8 cellular contexts compared by ENCODE assay signal in genomic region chr9:136975624-136976023, GRCh38. TPM values are rescaled to one million over a fixed set of nuclear protein-coding genes. Genes with fewer than 3 reads are reported as not detected.
DNase-seq lines count a peak whose midpoint lies in the region; ATAC-seq and TF ChIP-seq lines count a peak whose summit lies in the region.

No MANE protein-coding gene starts in this region.

- peak overlapping the region in 10 of 11 experiments; percentile 2 to 46 (median 22); a peak in 10 of 22 replicates for H3K9ac ChIP-seq in BLaER1 treated with 17β-estradiol and CSF1 and Interleukin-3, amounts not matched to agents 10 nM and 100 nM
- no peak overlapping the region for H3K9ac ChIP-seq in IMR-90 (ENCODE audit: low read depth, low read length)

- TF ChIP-seq CTCF in IMR-90 (conservative IDR thresholded peaks at IDR 0.05; ENCODE audit: low read depth, low read length) (peak; percentile 16; the same call in 1 of the 2 replicates), astrocyte of the cerebellum (IDR thresholded peaks at IDR 0.05; ENCODE audit: low read depth, low read length, missing control alignments) (peak; percentile 39)

- H3K4ac ChIP-seq in IMR-90 (ENCODE audit: low read depth, low read length) = no peak overlapping the region

- peak overlapping the region in 5 of 11 experiments; percentile 13 to 42 (median 32); a peak in 7 of 22 replicates for H3K27ac ChIP-seq in BLaER1 treated with 17β-estradiol and CSF1 and Interleukin-3, amounts not matched to agents 10 nM and 100 nM
- H3K27ac ChIP-seq in IMR-90 (ENCODE audit: insufficient read depth, low read length) = no peak overlapping the region

- H3K4me3 ChIP-seq in BLaER1 treated with 17β-estradiol and CSF1 and Interleukin-3, amounts not matched to agents 10 nM and 100 nM = 0 out of 20 replicates have a peak overlapping the region, but pooled peaks of 1 of the 10 experiments have one; percentile 8
- H3K4me3 ChIP-seq in IMR-90 (ENCODE audit: insufficient read depth, low read depth, low read length) (no peak overlapping the region), astrocyte of the cerebellum (ENCODE audit: low read depth, low read length) (no peak overlapping the region)

- H3K23ac ChIP-seq in IMR-90 (ENCODE audit: low read depth, low read length) = no peak overlapping the region

- no peak overlapping the region for H3K18ac ChIP-seq in IMR-90 (ENCODE audit: low read depth, low read length)

- H3K79me1 ChIP-seq in IMR-90 (ENCODE audit: low read depth in 1 of 2, low read length in 2 of 2) = no peaks in the 10 kb centered on the region

- no peak overlapping the region for H3K14ac ChIP-seq in IMR-90 (replicated peaks; ENCODE audit: low read depth, low read length)

- DNase-seq in IMR-90 = no peak
- peak; percentile 15 for DNase-seq in astrocyte of the cerebellum (ENCODE audit: low read depth)
- DNase-seq in medulla oblongata (ENCODE audit: extremely low spot score) = peak; percentile 84
- no peak for DNase-seq in GM19240 (ENCODE audit: insufficient read length, low spot score)
- no peak for DNase-seq in NCI-H2081 (lab: John Stamatoyannopoulos, UW)

- H2BK120ac ChIP-seq in IMR-90 (ENCODE audit: low read depth, low read length) = no peak overlapping the region

- no peak overlapping the region for H2BK5ac ChIP-seq in IMR-90 (ENCODE audit: low read depth, low read length, poor library complexity, severe bottlenecking)

- no peak overlapping the region for H4K8ac ChIP-seq in IMR-90 (ENCODE audit: low read depth in 2 of 2, low read length in 2 of 2)

- POLR2A ChIA-PET in IMR-90 (lab: Charles Lee; ENCODE audit: unreplicated experiment) = no interaction called here

- intact Hi-C loops in IMR-90 (cut with micrococcal nuclease) = no loop called here

- H3K27me3 ChIP-seq in BLaER1 treated with 17β-estradiol and CSF1 and Interleukin-3, amounts not matched to agents 10 nM and 100 nM = no peaks in the 10 kb centered on the region
- H3K27me3 ChIP-seq in IMR-90 (ENCODE audit: control insufficient read depth, insufficient read depth, low read length) = peaks cover 15% of the 10 kb centered on the region; the same call in 1 of the 2 replicates

- WGBS in IMR-90 (ENCODE audit: extremely low coverage in 2 of 2, insufficient read length in 1 of 2), 2 experiments = 75% methylated on average over 4 of the region's 15 CpGs; no CpG with 5 or more reads in 1 of the 2 experiments

- peaks cover 37 to 62% (median 47%) of the 10 kb centered on the region in 10 experiments for H3K4me1 ChIP-seq in BLaER1 treated with 17β-estradiol and CSF1 and Interleukin-3, amounts not matched to agents 10 nM and 100 nM
- peaks cover 7% of the 10 kb centered on the region; the same call in 1 of the 2 replicates for H3K4me1 ChIP-seq in IMR-90 (ENCODE audit: control insufficient read depth, insufficient read depth, low read length)

- no peaks in the 10 kb centered on the region; a peak in 2 of 22 replicates for H4K20me1 ChIP-seq in BLaER1 treated with 17β-estradiol and CSF1 and Interleukin-3, amounts not matched to agents 10 nM and 100 nM
- H4K20me1 ChIP-seq in IMR-90 (ENCODE audit: insufficient read depth, low read length) = no peaks in the 10 kb centered on the region

- no TSS peak for BruUV-seq in IMR-90 (replicated peaks; lab: Mats Ljungman, UMichigan)

- no peak for TF ChIP-seq RAD21 in IMR-90 (IDR thresholded peaks at IDR 0.05; ENCODE audit: low read length)

- H3K9me1 ChIP-seq in IMR-90 (ENCODE audit: insufficient read depth, low read length) = no peaks in the 10 kb centered on the region

- H3K4me2 ChIP-seq in BLaER1 treated with 17β-estradiol and CSF1 and Interleukin-3, amounts not matched to agents 10 nM and 100 nM = peak overlapping the region; percentile 68 to 92 (median 77)
- no peak overlapping the region for H3K4me2 ChIP-seq in IMR-90 (ENCODE audit: low read depth, low read length)

- H3K9me3 ChIP-seq in BLaER1 treated with 17β-estradiol and CSF1 and Interleukin-3, amounts not matched to agents 10 nM and 100 nM (replicated peaks in 1 of 11) = no peaks in the 10 kb centered on the region
- no peaks in the 10 kb centered on the region for H3K9me3 ChIP-seq in IMR-90 (ENCODE audit: control insufficient read depth, insufficient read depth, low read length)

- H3K56ac ChIP-seq in IMR-90 (ENCODE audit: extremely low read depth, insufficient read depth, low read length) = no peak overlapping the region

- H4K91ac ChIP-seq in IMR-90 (ENCODE audit: insufficient read depth, low read depth, low read length) = no peak overlapping the region

- dilution Hi-C loops in IMR-90 (cut with HindIII; ENCODE audit: low sequenced_read_pairs, unreplicated experiment) = no loop called here

- H3K36me3 ChIP-seq in BLaER1 treated with 17β-estradiol and CSF1 and Interleukin-3, amounts not matched to agents 10 nM and 100 nM = no peaks in the 10 kb centered on the region
- H3K36me3 ChIP-seq in IMR-90 (ENCODE audit: control insufficient read depth, insufficient read depth, low read length) = no peaks in the 10 kb centered on the region

- no peak overlapping the region for H2BK15ac ChIP-seq in IMR-90 (ENCODE audit: low read depth, low read length)

- no peak overlapping the region for H2AK9ac ChIP-seq in IMR-90 (replicated peaks; ENCODE audit: low read depth, low read length, poor library complexity)

- ATAC-seq in IMR-90 (ENCODE audit: low read depth) (no peak), HG03025 (IDR thresholded peaks at IDR 0.05; ENCODE audit: low FRiP score, unreplicated experiment) (no peak), GM21786 (IDR thresholded peaks at IDR 0.05; ENCODE audit: unreplicated experiment) (no peak)

- CTCF ChIA-PET in IMR-90 (lab: Yijun Ruan, JAX) = no interaction called here

- H2AK5ac ChIP-seq in IMR-90 (ENCODE audit: low read depth, low read length) = no peak overlapping the region; the same call in 1 of the 2 replicates

- in situ Hi-C loops in IMR-90 (cut with MboI; ENCODE audit: low sequenced_read_pairs) (no loop called here), astrocyte of the cerebellum (cut with HindIII; ENCODE audit: low sequenced_read_pairs) (no loop called here)

- peak overlapping the region; percentile 23 for H2AFZ ChIP-seq in IMR-90 (replicated peaks; ENCODE audit: low read length, poor library complexity)

- H4K5ac ChIP-seq in IMR-90 (ENCODE audit: low read depth, low read length) = no peak overlapping the region

- no peak overlapping the region for H2BK20ac ChIP-seq in IMR-90 (ENCODE audit: low read depth, low read length)

- no peak for TF ChIP-seq POLR2A in IMR-90 (IDR thresholded peaks at IDR 0.05; ENCODE audit: low read depth, low read length)

TF ChIP-seq in IMR-90, 13 proteins besides CTCF, POLR2A, EP300 and RAD21 (continues in another document):
- no peak for TF ChIP-seq FOS (IDR thresholded peaks at IDR 0.05; ENCODE audit: low read depth, low read length)
- TF ChIP-seq CEBPB (IDR thresholded peaks at IDR 0.05; ENCODE audit: low read depth, low read length) = no peak
- no peak for TF ChIP-seq MAZ (IDR thresholded peaks at IDR 0.05; ENCODE audit: borderline replicate concordance, low read depth, low read length)
- no peak for TF ChIP-seq NFE2L2 (IDR thresholded peaks at IDR 0.05; ENCODE audit: low read depth, low read length)
- no peak for TF ChIP-seq SMC3 (IDR thresholded peaks at IDR 0.05; ENCODE audit: low read depth, low read length)
- no peak for TF ChIP-seq RCOR1 (IDR thresholded peaks at IDR 0.05; ENCODE audit: insufficient replicate concordance, low read length)
- TF ChIP-seq MXI1 (IDR thresholded peaks at IDR 0.05; ENCODE audit: borderline replicate concordance, low read depth, low read length) = no peak
- TF ChIP-seq RFX5 (IDR thresholded peaks at IDR 0.05; ENCODE audit: low read depth, low read length) = no peak
- TF ChIP-seq ELK1 (IDR thresholded peaks at IDR 0.05; ENCODE audit: borderline replicate concordance, low read depth, low read length) = no peak
- TF ChIP-seq USF2 (IDR thresholded peaks at IDR 0.05; ENCODE audit: low read depth, low read length) = no peak

RNA-seq across cellular contexts. Expression of gene PTGDS, which starts 1.7 kb away (rescaled TPM):
- total RNA-seq in IMR-90 (2012; rRNA removed) = not detected in 2 replicates
- polyA plus RNA-seq in IMR-90 (2012; rRNA removed) = 0.87 and 1.2 TPM in 2 replicates
- 3.1 and 4.8 TPM in 2 replicates for polyA plus RNA-seq in IMR-90 (2012; cell fraction: cytosol; rRNA removed)
- polyA plus RNA-seq in IMR-90 (2012; cell fraction: nucleus; rRNA removed; ENCODE audit: low replicate concordance) = 6.0 and 7.3 TPM in 2 replicates

RNA-seq across cellular contexts. Expression of gene LCNL1, which starts 7.2 kb away (rescaled TPM):
- total RNA-seq in IMR-90 (2012; rRNA removed) = not detected in 2 replicates
- 0.13 and 0.15 TPM in 2 replicates for polyA plus RNA-seq in IMR-90 (2012; rRNA removed)
- 0.04 TPM in 1 of 2 replicates, not detected in the other for polyA plus RNA-seq in IMR-90 (2012; cell fraction: cytosol; rRNA removed)
- 2.4 and 4.0 TPM in 2 replicates for polyA plus RNA-seq in IMR-90 (2012; cell fraction: nucleus; rRNA removed; ENCODE audit: low replicate concordance)

RNA-seq across cellular contexts. Expression of gene PAXX, which starts 16.6 kb away (rescaled TPM):
- total RNA-seq in IMR-90 (2012; rRNA removed) = 4.4 and 5.7 TPM in 2 replicates
- 24.6 and 30.2 TPM in 2 replicates for polyA plus RNA-seq in IMR-90 (2012; rRNA removed)
- polyA plus RNA-seq in IMR-90 (2012; cell fraction: cytosol; rRNA removed) = 19.0 and 28.4 TPM in 2 replicates
- 79.5 and 226 TPM in 2 replicates for polyA plus RNA-seq in IMR-90 (2012; cell fraction: nucleus; rRNA removed; ENCODE audit: low replicate concordance)

RNA-seq across cellular contexts. Expression of gene CLIC3, which starts 20.7 kb away (rescaled TPM):
- total RNA-seq in IMR-90 (2012; rRNA removed) = 0.18 and 0.28 TPM in 2 replicates
- polyA plus RNA-seq in IMR-90 (2012; rRNA removed) = 1.7 and 2.1 TPM in 2 replicates
- 2.7 and 3.4 TPM in 2 replicates for polyA plus RNA-seq in IMR-90 (2012; cell fraction: cytosol; rRNA removed)
- polyA plus RNA-seq in IMR-90 (2012; cell fraction: nucleus; rRNA removed; ENCODE audit: low replicate concordance) = 0.87 and 4.1 TPM in 2 replicates

RNA-seq across cellular contexts. Expression of gene LCN12, which starts 23.6 kb away (rescaled TPM):
- total RNA-seq in IMR-90 (2012; rRNA removed) = not detected in 2 replicates
- polyA plus RNA-seq in IMR-90 (2012; rRNA removed) = 0.12 TPM in 1 of 2 replicates, not detected in the other
- polyA plus RNA-seq in IMR-90 (2012; cell fraction: cytosol; rRNA removed) = not detected in 2 replicates
- 1.7 and 4.3 TPM in 2 replicates for polyA plus RNA-seq in IMR-90 (2012; cell fraction: nucleus; rRNA removed; ENCODE audit: low replicate concordance)

Comparison
In these comparisons a context has a peak if more than half of its experiments do, and no peak if none do; other contexts are left out.
1. DNase-seq: peak in astrocyte of the cerebellum (single experiment) and medulla oblongata (single experiment); none in IMR-90 (single experiment), GM19240 (single experiment) and NCI-H2081 (0 of 2).